Comparison of ENCODE assay signal across 8 cellular contexts in genomic region chr6:100880901-100881706, GRCh38. TPM values are rescaled to one million over a fixed set of nuclear protein-coding genes. Genes with fewer than 3 reads are reported as not detected.
DNase-seq lines count a peak whose midpoint lies in the region; ATAC-seq, FAIRE-seq and TF ChIP-seq lines count a peak whose summit lies in the region.

Gene ASCC3, minus strand, starts transcription at chr6:100881329. Its CDS starts 13,332 bp downstream, at chr6:100867997.

- H4K20me1 ChIP-seq in OCI-LY3 (ENCODE audit: insufficient read depth, low read length): peaks cover 8% of the 10 kb centered on the region; the same call in 1 of the 2 replicates

- H3K4me3 ChIP-seq in HUES48 (ENCODE audit: low read depth, low read length) (peak within 1 kb of the TSS; percentile 92), OCI-LY3 (ENCODE audit: low read length) (peak within 1 kb of the TSS; percentile 93), mucosa of descending colon (peak within 1 kb of the TSS; percentile 42)

- TF ChIP-seq CTCF in D721Med (IDR thresholded peaks at IDR 0.05; ENCODE audit: insufficient read depth, missing control alignments) (no peak), OCI-LY3 (IDR thresholded peaks at IDR 0.05; ENCODE audit: low read depth, low read length) (no peak), mucosa of descending colon (IDR thresholded peaks at IDR 0.05) (no peak)

- H3K79me2 ChIP-seq in OCI-LY3 (ENCODE audit: low read length): peaks cover 47% of the 10 kb centered on the region

- DNase-seq in D721Med (ENCODE audit: insufficient read length, low spot score): peak; percentile 21
- peak; percentile 95 for DNase-seq in activated CD8-positive, alpha-beta memory T cell treated with anti-CD3 and anti-CD28 coated beads, Interleukin-2, amount 50 U/mL, for 48 hours
- peak; percentile 77 for DNase-seq in epidermal melanocyte (ENCODE audit: insufficient read length, low spot score)
- DNase-seq in mucosa of descending colon: peak; percentile 96 to 97 (median 97)
- DNase-seq in stimulated activated CD8-positive, alpha-beta memory T cell treated with anti-CD3 and anti-CD28 coated beads, Interleukin-4, amount 100 ng/mL, for 1 hour (ENCODE audit: low read depth in 2 of 2, low spot score in 1 of 2): peak; percentile 76 to 78

- intact Hi-C loops in mucosa of descending colon (cut with DNase I, micrococcal nuclease): no loop called here

- H3K9me3 ChIP-seq in HUES48 (ENCODE audit: control insufficient read depth, insufficient read depth, low read length): no peaks in the 10 kb centered on the region
- no peaks in the 10 kb centered on the region for H3K9me3 ChIP-seq in OCI-LY3 (ENCODE audit: insufficient read depth, low read length)
- no peaks in the 10 kb centered on the region for H3K9me3 ChIP-seq in mucosa of descending colon

- H2AFZ ChIP-seq in OCI-LY3 (ENCODE audit: low read depth, low read length): peak within 1 kb of the TSS; percentile 94

- H3K4me1 ChIP-seq in HUES48 (ENCODE audit: control insufficient read depth, insufficient read depth, low read length) (peaks cover 69% of the 10 kb centered on the region), OCI-LY3 (ENCODE audit: low read length) (peaks cover 14% of the 10 kb centered on the region), mucosa of descending colon (ENCODE audit: low read depth) (no peaks in the 10 kb centered on the region)

- H3K27me3 ChIP-seq in HUES48 (ENCODE audit: control insufficient read depth, insufficient read depth, low read length): no peaks in the 10 kb centered on the region
- H3K27me3 ChIP-seq in OCI-LY3 (ENCODE audit: low read depth, low read length): no peaks in the 10 kb centered on the region

- H3K36me3 ChIP-seq in HUES48 (ENCODE audit: control insufficient read depth, insufficient read depth, low read length) (no peaks in the 10 kb centered on the region), OCI-LY3 (replicated peaks; ENCODE audit: low read depth, low read length) (peaks cover 6% of the 10 kb centered on the region), mucosa of descending colon (ENCODE audit: low read depth) (no peaks in the 10 kb centered on the region)

- peak within 1 kb of the TSS; percentile 91 for H3K27ac ChIP-seq in HUES48 (ENCODE audit: low read depth, low read length)
- peak within 1 kb of the TSS; percentile 68 for H3K27ac ChIP-seq in OCI-LY3 (ENCODE audit: low read length)

- peak; percentile 97 for ATAC-seq in GM21423 (IDR thresholded peaks at IDR 0.05; ENCODE audit: unreplicated experiment)
- peak; percentile 99 for ATAC-seq in mucosa of descending colon

- H3K9ac ChIP-seq in HUES48 (ENCODE audit: low read depth, low read length): peak within 1 kb of the TSS; percentile 77
- peak within 1 kb of the TSS; percentile 85 for H3K9ac ChIP-seq in OCI-LY3 (ENCODE audit: low read length)

- peak within 1 kb of the TSS; percentile 86 for H3K4me2 ChIP-seq in OCI-LY3 (ENCODE audit: low read length)

- no peak for FAIRE-seq in D721Med (lab: Jason Lieb, UNC)

RNA-seq across cellular contexts. Expression of gene ASCC3, which starts in this region (rescaled TPM):
- 10 to 100 TPM; 24.6 to 28.5 (median 27.8) TPM for total RNA-seq in mucosa of descending colon

Comparison
In these comparisons a context has a peak if more than half of its experiments do, and no peak if none do; other contexts are left out.
1. Peak in every context shown above with its lines: DNase-seq, ATAC-seq, H3K4me3 ChIP-seq and H3K27ac ChIP-seq.
2. DNase-seq: peak in every context shown above with its lines; median percentile 97 in mucosa of descending colon; 95 in activated CD8-positive, alpha-beta memory T cell treated with anti-CD3 and anti-CD28 coated beads, Interleukin-2, amount 50 U/mL, for 48 hours; 77 in epidermal melanocyte; 77 in stimulated activated CD8-positive, alpha-beta memory T cell treated with anti-CD3 and anti-CD28 coated beads, Interleukin-4, amount 100 ng/mL, for 1 hour; 21 in D721Med.
3. H3K4me3 ChIP-seq: peak in every context shown above with its lines; median percentile 93 in OCI-LY3; 92 in HUES48; 42 in mucosa of descending colon.